19 cellular contexts compared by ENCODE assay signal in the genomic region with DNA sequence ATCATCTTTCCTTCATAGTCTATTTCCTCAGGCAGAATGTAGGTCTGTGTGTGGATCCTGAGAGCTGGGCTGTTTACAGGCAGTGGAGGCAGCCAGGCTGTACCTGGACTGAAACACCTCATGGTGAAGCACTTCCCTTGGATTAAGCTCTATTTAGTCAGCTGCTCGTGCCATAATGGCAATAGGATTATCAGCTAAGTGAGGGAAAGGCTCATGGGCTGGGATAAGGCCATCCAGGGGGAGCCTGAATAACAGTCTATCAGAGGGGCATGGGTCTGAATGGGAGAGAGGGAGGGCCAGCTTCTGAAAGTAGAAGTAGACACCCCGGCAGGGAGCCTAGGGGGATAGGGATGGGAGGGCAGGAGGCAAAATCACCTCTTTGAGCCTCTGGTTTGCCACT. TPM values are rescaled to one million over a fixed set of nuclear protein-coding genes. Genes with fewer than 3 reads are reported as not detected.
"Had no signal": no experiment of that assay in that cellular context is flagged by ENCODE, and none has a peak within 500 bp of the region (broad histone marks: within the 10 kb centered on the region; RNA-seq: fewer than 3 reads in every experiment).

No MANE protein-coding gene starts in this region.

- DNase-seq: activated B cell treated with CpG ODN at 0.5 μM for 24 hours; activated CD4-positive, alpha-beta memory T cell treated with anti-CD3 and anti-CD28 coated beads, Interleukin-2, amount 10 ng/mL, durations not matched to agents 7 days and 5 days; activated CD4-positive, alpha-beta T cell treated with anti-CD3 and anti-CD28 coated beads for 36 hours; activated CD4-positive, alpha-beta T cell treated with anti-CD3 and anti-CD28 coated beads, Interleukin-2, amount 50 U/mL, for 1 hour; aorta; caudate nucleus; NCI-H1048; NCI-H146; NCI-H187 treated with DMSO at 0.1 percent for 48 hours; NCI-H2171; NCI-H2227 treated with DMSO at 0.1 percent for 48 hours; NCI-H446 treated with DMSO at 0.1 percent for 48 hours; NCI-H69; SIG-M5; T-helper 17 cell; T-helper 9 cell had no signal

- H3K27ac Mint-ChIP-seq: activated B cell treated with CpG ODN at 0.5 μM for 24 hours; activated CD4-positive, alpha-beta memory T cell treated with anti-CD3 and anti-CD28 coated beads, Interleukin-2, amount 10 ng/mL, durations not matched to agents 7 days and 5 days; activated CD4-positive, alpha-beta T cell treated with anti-CD3 and anti-CD28 coated beads for 36 hours; activated naive CD4-positive, alpha-beta T cell treated with anti-CD3 and anti-CD28 coated beads, Interleukin-2, amount 50 U/mL, for 24 hours; T-helper 17 cell had no signal

- ATAC-seq: activated CD4-positive, alpha-beta T cell treated with anti-CD3 and anti-CD28 coated beads for 36 hours; T-helper 17 cell had no signal

- H3K27me3 Mint-ChIP-seq: activated B cell treated with CpG ODN at 0.5 μM for 24 hours; activated CD4-positive, alpha-beta memory T cell treated with anti-CD3 and anti-CD28 coated beads, Interleukin-2, amount 10 ng/mL, durations not matched to agents 7 days and 5 days; activated CD4-positive, alpha-beta T cell treated with anti-CD3 and anti-CD28 coated beads for 36 hours; activated naive CD4-positive, alpha-beta T cell treated with anti-CD3 and anti-CD28 coated beads, Interleukin-2, amount 50 U/mL, for 24 hours; T-helper 17 cell had no signal

- H3K4me3 Mint-ChIP-seq: activated B cell treated with CpG ODN at 0.5 μM for 24 hours; activated CD4-positive, alpha-beta memory T cell treated with anti-CD3 and anti-CD28 coated beads, Interleukin-2, amount 10 ng/mL, durations not matched to agents 7 days and 5 days; activated CD4-positive, alpha-beta T cell treated with anti-CD3 and anti-CD28 coated beads for 36 hours; activated naive CD4-positive, alpha-beta T cell treated with anti-CD3 and anti-CD28 coated beads, Interleukin-2, amount 50 U/mL, for 24 hours; T-helper 17 cell had no signal

- H3K9me3 Mint-ChIP-seq: activated B cell treated with CpG ODN at 0.5 μM for 24 hours; activated CD4-positive, alpha-beta memory T cell treated with anti-CD3 and anti-CD28 coated beads, Interleukin-2, amount 10 ng/mL, durations not matched to agents 7 days and 5 days; activated naive CD4-positive, alpha-beta T cell treated with anti-CD3 and anti-CD28 coated beads, Interleukin-2, amount 50 U/mL, for 24 hours had no signal

RNA-seq across cellular contexts. Expression of gene RGS16, which starts 23.5 kb away (rescaled TPM):
- total RNA-seq: LHCN-M2, M059J had no signal
